In genomic region chr20:64116541-64117423, GRCh38 we compare ENCODE assay signal across 17 cellular contexts. TPM values are rescaled to one million over a fixed set of nuclear protein-coding genes. Genes with fewer than 3 reads are reported as not detected.
DNase-seq lines count a peak whose midpoint lies in the region; ATAC-seq, FAIRE-seq and TF ChIP-seq lines count a peak whose summit lies in the region.
"Had no signal": no experiment of that assay in that cellular context is flagged by ENCODE, and none has a peak within 500 bp of the region (broad histone marks: within the 10 kb centered on the region; RNA-seq: fewer than 3 reads in every experiment).

No MANE protein-coding gene starts in this region.

- H3K27me3 ChIP-seq in RWPE2 (ENCODE audit: insufficient read depth, poor library complexity, severe bottlenecking) (peaks cover 13% of the 10 kb centered on the region), sigmoid colon (peaks cover 0 to 13% (median 9%) of the 10 kb centered on the region in 3 donors)
- H3K27me3 ChIP-seq: thyroid gland had no signal

- H3K36me3 ChIP-seq in RWPE2 (ENCODE audit: low read depth), result no peaks in the 10 kb centered on the region
- H3K36me3 ChIP-seq in kidney (ENCODE audit: control insufficient read depth in 1 of 2, insufficient read depth in 2 of 2, low read length in 2 of 2), result no peaks in the 10 kb centered on the region
- no peaks in the 10 kb centered on the region for H3K36me3 ChIP-seq in sigmoid colon
- H3K36me3 ChIP-seq: thyroid gland had no signal

- H3K9me3 ChIP-seq in RWPE2 (ENCODE audit: severe bottlenecking), result no peaks in the 10 kb centered on the region
- no peaks in the 10 kb centered on the region for H3K9me3 ChIP-seq in kidney (ENCODE audit: control insufficient read depth in 1 of 2, low read length in 2 of 2)
- no peaks in the 10 kb centered on the region for H3K9me3 ChIP-seq in sigmoid colon
- H3K9me3 ChIP-seq: thyroid gland had no signal

- no peak overlapping the region for H3K9ac ChIP-seq in kidney (ENCODE audit: low read length in 2 of 2)

- H3K27ac ChIP-seq in RWPE2 (ENCODE audit: poor library complexity, severe bottlenecking) (no peak overlapping the region), kidney (ENCODE audit: low read depth in 2 of 2, low read length in 2 of 2) (no peak overlapping the region), sigmoid colon (no peak overlapping the region)
- H3K27ac ChIP-seq: coronary artery, thyroid gland had no signal

- TF ChIP-seq EP300 in sigmoid colon (IDR thresholded peaks at IDR 0.05), result no peak

- FAIRE-seq in kidney (lab: Jason Lieb, UNC), result no peak
- FAIRE-seq: GM18507 had no signal

- WGBS in sigmoid colon, 2 donors, result 72 to 82% methylated on average over 17 of the region's 17 CpGs

- TF ChIP-seq CTCF in RWPE2 (IDR thresholded peaks at IDR 0.05; ENCODE audit: poor library complexity, severe bottlenecking) (no peak), kidney (IDR thresholded peaks at IDR 0.05; ENCODE audit: borderline replicate concordance, extremely low read depth, insufficient read depth) (no peak), sigmoid colon (IDR thresholded peaks at IDR 0.05) (no peak)

- ATAC-seq in RWPE2 (ENCODE audit: low read depth), result no peak
- ATAC-seq in GM19351 (IDR thresholded peaks at IDR 0.05; ENCODE audit: unreplicated experiment), result no peak
- ATAC-seq: stimulated activated effector memory CD8-positive, alpha-beta T cell treated with anti-CD3 and anti-CD28 coated beads, Interleukin-12 subunit alpha, Interleukin-12 subunit beta, amount 100 ng/mL, for 72 hours had no signal

- no peaks in the 10 kb centered on the region for H3K4me1 ChIP-seq in RWPE2 (ENCODE audit: insufficient read depth, poor library complexity, severe bottlenecking)
- peaks cover 0 to 6% of the 10 kb centered on the region in 2 donors for H3K4me1 ChIP-seq in kidney (ENCODE audit: control insufficient read depth in 1 of 2, insufficient read depth in 1 of 2, low read depth in 1 of 2, low read length in 2 of 2)
- peaks cover 0 to 8% (median 5%) of the 10 kb centered on the region in 4 donors for H3K4me1 ChIP-seq in sigmoid colon
- H3K4me1 ChIP-seq: thyroid gland had no signal

- H3K4me3 ChIP-seq in RWPE2 (ENCODE audit: severe bottlenecking) (no peak overlapping the region), kidney (ENCODE audit: low read length in 2 of 2) (no peak overlapping the region), sigmoid colon (no peak overlapping the region)
- H3K4me3 ChIP-seq: coronary artery, thyroid gland had no signal

- peak; percentile 6 to 10 for DNase-seq in activated T-cell treated with anti-CD3 and anti-CD28 coated beads, Interleukin-2, amount 50 U/mL, for 48 hours
- DNase-seq in activated T-cell treated with anti-CD3 and anti-CD28 coated beads for 4 hours (no peak), RWPE2 (ENCODE audit: low spot score) (peak; percentile 84), kidney (peak; percentile 64), sigmoid colon (peak; percentile 37), kidney glomerular epithelial cell (lab: John Stamatoyannopoulos, UW) (no peak), SK-N-DZ (ENCODE audit: low spot score) (no peak)
- DNase-seq: C1 segment of cervical spinal cord, MM.1S, NCI-H1436 treated with DMSO at 0.1 percent for 48 hours, NCI-H526 treated with DMSO at 0.1 percent for 48 hours, thyroid gland had no signal

- intact Hi-C loops in kidney (cut with DNase I) (no loop called here), sigmoid colon (cut with DNase I) (no loop called here)

- no peak for TF ChIP-seq POLR2A in sigmoid colon (IDR thresholded peaks at IDR 0.05)

RNA-seq across cellular contexts. Expression of gene NPBWR2, which starts 9.4 kb away (rescaled TPM):
- not detected for total RNA-seq in kidney
- not detected for polyA plus RNA-seq in kidney (ENCODE audit: insufficient read depth, low read depth, low replicate concordance)
- total RNA-seq in sigmoid colon, result not detected
- not detected for polyA plus RNA-seq in sigmoid colon
- not detected in 2 replicates for polyA plus RNA-seq in SK-N-DZ (2014; cell fraction: cytosol; rRNA removed)
- polyA plus RNA-seq in SK-N-DZ (2014; cell fraction: nucleus; rRNA removed), result not detected in 2 replicates
- total RNA-seq: lower leg skin, thyroid gland had no signal

RNA-seq across cellular contexts. Expression of gene LKAAEAR1, which starts 32.6 kb away (rescaled TPM):
- total RNA-seq in kidney (0.31 TPM), sigmoid colon (1 to 10 TPM in 1 of 4 donors, not detected in 3; 1.5 TPM)
- polyA plus RNA-seq in kidney (ENCODE audit: insufficient read depth, low read depth, low replicate concordance) (not detected), sigmoid colon (under 1 TPM in 1 of 3 donors, not detected in 2; 0.19 TPM)
- not detected in 2 replicates for polyA plus RNA-seq in SK-N-DZ (2014; cell fraction: cytosol; rRNA removed)
- polyA plus RNA-seq in SK-N-DZ (2014; cell fraction: nucleus; rRNA removed), result not detected in 2 replicates

RNA-seq across cellular contexts. Expression of gene OPRL1, which starts 36.9 kb away (rescaled TPM):
- 1.2 TPM for total RNA-seq in kidney
- polyA plus RNA-seq in kidney (ENCODE audit: insufficient read depth, low read depth, low replicate concordance), result 0.39 TPM
- total RNA-seq in sigmoid colon, result 1 to 10 TPM in 1 of 4 donors, under 1 TPM in 3; 0.71 to 2.2 (median 0.89) TPM
- 1 to 10 TPM in 1 of 3 donors, under 1 TPM in 1, not detected in 1; under 0.01 to 1.0 TPM for polyA plus RNA-seq in sigmoid colon
- polyA plus RNA-seq in SK-N-DZ (2014; cell fraction: cytosol; rRNA removed), result 14.7 and 15.5 TPM in 2 replicates
- polyA plus RNA-seq in SK-N-DZ (2014; cell fraction: nucleus; rRNA removed), result 7.1 and 11.7 TPM in 2 replicates

RNA-seq across cellular contexts. Expression of gene RGS19, which starts 37.5 kb away (rescaled TPM):
- total RNA-seq in kidney (20.2 TPM), sigmoid colon (10 to 100 TPM in 2 of 4 donors, 1 to 10 TPM in 2; 7.5 to 12.3 (median 10.5) TPM)
- polyA plus RNA-seq in kidney (ENCODE audit: insufficient read depth, low read depth, low replicate concordance) (6.8 TPM), sigmoid colon (10 to 100 TPM; 11.1 to 22.0 (median 12.6) TPM)
- 30.3 and 30.4 TPM in 2 replicates for polyA plus RNA-seq in SK-N-DZ (2014; cell fraction: cytosol; rRNA removed)
- polyA plus RNA-seq in SK-N-DZ (2014; cell fraction: nucleus; rRNA removed), result 28.4 and 31.8 TPM in 2 replicates

RNA-seq across cellular contexts. Expression of gene MYT1, which starts 47.5 kb away (rescaled TPM):
- not detected for total RNA-seq in kidney
- polyA plus RNA-seq in kidney (ENCODE audit: insufficient read depth, low read depth, low replicate concordance), result not detected
- 1 to 10 TPM in 1 of 4 donors, under 1 TPM in 3; under 0.01 to 1.1 (median 0.22) TPM for total RNA-seq in sigmoid colon
- under 1 TPM in 1 of 3 donors, not detected in 2; 0.31 TPM for polyA plus RNA-seq in sigmoid colon
- polyA plus RNA-seq in SK-N-DZ (2014; cell fraction: cytosol; rRNA removed), result 17.7 and 19.3 TPM in 2 replicates
- 35.0 and 57.9 TPM in 2 replicates for polyA plus RNA-seq in SK-N-DZ (2014; cell fraction: nucleus; rRNA removed)

Comparison
In these comparisons a context has a peak if more than half of its experiments do, and no peak if none do; other contexts are left out.
1. DNase-seq: peak in activated T-cell treated with anti-CD3 and anti-CD28 coated beads, Interleukin-2, amount 50 U/mL, for 48 hours (2 of 2), RWPE2 (single experiment), kidney (single experiment) and sigmoid colon (single experiment); none in activated T-cell treated with anti-CD3 and anti-CD28 coated beads for 4 hours (single experiment), kidney glomerular epithelial cell (single experiment) and SK-N-DZ (single experiment).